In genomic region chr5:132475939-132476852, GRCh38 we compare ENCODE assay signal across 11 cellular contexts. TPM values are rescaled to one million over a fixed set of nuclear protein-coding genes. Genes with fewer than 3 reads are reported as not detected.
DNase-seq lines count a peak whose midpoint lies in the region; ATAC-seq, FAIRE-seq and TF ChIP-seq lines count a peak whose summit lies in the region.
"Had no signal": no experiment of that assay in that cellular context is flagged by ENCODE, and none has a peak within 500 bp of the region (broad histone marks: within the 10 kb centered on the region; RNA-seq: fewer than 3 reads in every experiment).

No MANE protein-coding gene starts in this region.

- peak; percentile 5 for DNase-seq in activated CD4-positive, alpha-beta T cell treated with anti-CD3 and anti-CD28 coated beads for 48 hours
- DNase-seq in activated CD4-positive, alpha-beta T cell treated with anti-CD3 and anti-CD28 coated beads, Interleukin-2, amount 50 U/mL, for 4 hours = no peak
- DNase-seq in activated naive CD8-positive, alpha-beta T cell treated with anti-CD3 and anti-CD28 coated beads for 36 hours = no peak
- DNase-seq in HepG2 (ENCODE audit: low spot score) = peak; percentile 83
- DNase-seq in stomach = peak; percentile 32
- no peak for DNase-seq in NCI-H2081 treated with DMSO at 0.1 percent for 48 hours (lab: John Stamatoyannopoulos, UW)
- DNase-seq: NCI-H187 treated with DMSO at 0.1 percent for 48 hours, PC-3 had no signal

- H3K27me3 ChIP-seq in HepG2 (ENCODE audit: control insufficient read depth in 1 of 2, insufficient read depth in 2 of 2, low read length in 2 of 2) = no peaks in the 10 kb centered on the region
- H3K27me3 ChIP-seq in stomach = no peaks in the 10 kb centered on the region
- H3K27me3 ChIP-seq: ovary had no signal

- peak; percentile 80 for FAIRE-seq in HepG2 (lab: Jason Lieb, UNC)

- peaks cover 8% of the 10 kb centered on the region for H3K27me3 Mint-ChIP-seq in activated naive CD8-positive, alpha-beta T cell treated with anti-CD3 and anti-CD28 coated beads for 36 hours

- no peaks in the 10 kb centered on the region for H3K79me2 ChIP-seq in HepG2 (ENCODE audit: insufficient read depth, low read length)

- no peaks in the 10 kb centered on the region for H4K20me1 ChIP-seq in HepG2 (ENCODE audit: insufficient read depth, low read length)

- 60% methylated on average over 7 of the region's 9 CpGs for WGBS in HepG2 (ENCODE audit: low lambda C conversion rate)
- 77 to 85% (median 80%) methylated on average over 8 to 9 of the region's 9 CpGs for WGBS in stomach, 5 donors

- no peak for TF ChIP-seq CTCF in HepG2 (CRISPR knock-in tag; IDR thresholded peaks at IDR 0.05)
- TF ChIP-seq CTCF in stomach (IDR thresholded peaks at IDR 0.05) = no peak

- CTCF ChIA-PET in HepG2 (lab: Yijun Ruan, JAX; ENCODE audit: low intra/inter-chr PET ratio, low total read pairs) = no interaction called here

- H3K36me3 ChIP-seq in HepG2 (replicated peaks in 1 of 2; ENCODE audit: control insufficient read depth in 1 of 2, insufficient read depth in 2 of 2, low read length in 2 of 2) (no peaks in the 10 kb centered on the region), stomach (peaks cover 0 to 6% (median 2%) of the 10 kb centered on the region in 4 donors)
- H3K36me3 ChIP-seq: ovary had no signal

- H3K27ac ChIP-seq in HepG2 (ENCODE audit: extremely low read length, insufficient read depth, low read length) (peak overlapping the region; percentile 61), stomach (peak overlapping the region; percentile 34 to 73 (median 46))

- no TSS peak for BruUV-seq in HepG2 (replicated peaks; lab: Mats Ljungman, UMichigan)

- peak overlapping the region; percentile 49 for H3K27ac Mint-ChIP-seq in activated naive CD8-positive, alpha-beta T cell treated with anti-CD3 and anti-CD28 coated beads for 36 hours

- peaks cover 75% of the 10 kb centered on the region for H3K4me1 Mint-ChIP-seq in activated naive CD8-positive, alpha-beta T cell treated with anti-CD3 and anti-CD28 coated beads for 36 hours

- peaks cover 10% of the 10 kb centered on the region for H3K36me3 Mint-ChIP-seq in activated naive CD8-positive, alpha-beta T cell treated with anti-CD3 and anti-CD28 coated beads for 36 hours

- peak overlapping the region; percentile 81 for H3K4me2 ChIP-seq in HepG2 (ENCODE audit: low read depth, low read length)

- H3K4me3 ChIP-seq in HepG2 (replicated peaks in 1 of 3; ENCODE audit: insufficient read depth in 1 of 3, low read depth in 2 of 3, low read length in 3 of 3) (peak overlapping the region; percentile 3 to 56 (median 17); a peak in 4 of 6 replicates), stomach (no peak overlapping the region)
- H3K4me3 ChIP-seq: ovary had no signal

- TF ChIP-seq EP300 in HepG2 (IDR thresholded peaks at IDR 0.05; ENCODE audit: low read depth in 2 of 2, low read length in 2 of 2) (0 out of 4 replicates have a peak, but pooled peaks of 1 of the 2 experiments have one; percentile 33), HepG2 (CRISPR knock-in tag; IDR thresholded peaks at IDR 0.05; ENCODE audit: borderline replicate concordance) (no peak), stomach (IDR thresholded peaks at IDR 0.05) (no peak)

- TF ChIP-seq POLR2A in HepG2 (IDR thresholded peaks at IDR 0.05; ENCODE audit: insufficient read depth in 1 of 2, low read depth in 2 of 2, low read length in 2 of 2) = no peak
- TF ChIP-seq POLR2A in stomach (IDR thresholded peaks at IDR 0.05) = no peak

- no peak overlapping the region for H3K4me3 Mint-ChIP-seq in activated naive CD8-positive, alpha-beta T cell treated with anti-CD3 and anti-CD28 coated beads for 36 hours

- ATAC-seq in HepG2 (peak; percentile 83), GM18861 (IDR thresholded peaks at IDR 0.05; ENCODE audit: unreplicated experiment) (no peak), GM19463 (IDR thresholded peaks at IDR 0.05; ENCODE audit: unreplicated experiment) (no peak)
- ATAC-seq: PC-3 had no signal

- intact Hi-C loops in HepG2 (cut with micrococcal nuclease; ENCODE audit: unreplicated experiment) = loop anchor here (2.0 kb wide), 1 partner anchor 21 kb away; no protein-coding TSS in a partner anchor
- intact Hi-C loops in stomach (cut with DNase I; ENCODE audit: low total_unique reads) = no loop called here

- POLR2A ChIA-PET in HepG2 (lab: Yijun Ruan, JAX) = interaction anchor here (0.9 to 7.9 kb wide), 9 partner anchors 9 to 182 kb away, joined by 3 to 99 read pairs (median 3); partner anchors contain the start of genes IRF1 and SLC22A4

- no peak for TF ChIP-seq RAD21 in HepG2 (CRISPR knock-in tag; IDR thresholded peaks at IDR 0.05)

- peak overlapping the region; percentile 26 for H3K9ac ChIP-seq in HepG2 (ENCODE audit: insufficient read depth, low read depth, low read length)

- H3K9me3 ChIP-seq in HepG2 (ENCODE audit: low read length) (no peaks in the 10 kb centered on the region), stomach (no peaks in the 10 kb centered on the region)
- H3K9me3 ChIP-seq: ovary had no signal

- H3K9me3 Mint-ChIP-seq in activated naive CD8-positive, alpha-beta T cell treated with anti-CD3 and anti-CD28 coated beads for 36 hours = no peaks in the 10 kb centered on the region

- H2AFZ ChIP-seq in HepG2 (ENCODE audit: low read length) = no peak overlapping the region

- peaks cover 54% of the 10 kb centered on the region for H3K4me1 ChIP-seq in HepG2 (ENCODE audit: insufficient read depth, low read length)
- H3K4me1 ChIP-seq in stomach = peaks cover 37 to 78% (median 49%) of the 10 kb centered on the region in 4 donors

- in situ Hi-C loops in HepG2 (cut with HindIII; ENCODE audit: extremely low pct_ligation_motif_present, low pct_unique_long_range_greater_than_20kb) = no loop called here

TF ChIP-seq in HepG2, 621 proteins besides CTCF, POLR2A, EP300 and RAD21 (continues in another document):
- TF ChIP-seq SMC3 (IDR thresholded peaks at IDR 0.05; ENCODE audit: low read length) = no peak
- TF ChIP-seq ZBTB8A (CRISPR knock-in tag; IDR thresholded peaks at IDR 0.05; ENCODE audit: borderline replicate concordance, low read depth) = no peak
- TF ChIP-seq MYNN (CRISPR knock-in tag; IDR thresholded peaks at IDR 0.05; ENCODE audit: low read depth) = no peak
- no peak for TF ChIP-seq FOXJ3 (CRISPR knock-in tag; IDR thresholded peaks at IDR 0.05; ENCODE audit: borderline replicate concordance)
- no peak for TF ChIP-seq CHCHD3 (CRISPR knock-in tag; IDR thresholded peaks at IDR 0.05)
- TF ChIP-seq, protein P1, sequence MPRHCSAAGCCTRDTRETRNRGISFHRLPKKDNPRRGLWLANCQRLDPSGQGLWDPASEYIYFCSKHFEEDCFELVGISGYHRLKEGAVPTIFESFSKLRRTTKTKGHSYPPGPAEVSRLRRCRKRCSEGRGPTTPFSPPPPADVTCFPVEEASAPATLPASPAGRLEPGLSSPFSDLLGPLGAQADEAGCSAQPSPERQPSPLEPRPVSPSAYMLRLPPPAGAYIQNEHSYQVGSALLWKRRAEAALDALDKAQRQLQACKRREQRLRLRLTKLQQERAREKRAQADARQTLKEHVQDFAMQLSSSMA (CRISPR knock-in tag; IDR thresholded peaks at IDR 0.05) = no peak
- TF ChIP-seq TP53 (CRISPR knock-in tag; conservative IDR thresholded peaks at IDR 0.05) = no peak
- no peak for TF ChIP-seq SOX6 (IDR thresholded peaks at IDR 0.05)
- no peak; the same call in 1 of the 2 replicates for TF ChIP-seq SOX6 (CRISPR knock-in tag; IDR thresholded peaks at IDR 0.05)
- no peak for TF ChIP-seq ZBTB39 (CRISPR knock-in tag; IDR thresholded peaks at IDR 0.05)
- no peak for TF ChIP-seq ZFP36L1 (CRISPR knock-in tag; IDR thresholded peaks at IDR 0.05)

RNA-seq across cellular contexts. Expression of gene IRF1, which starts 14.4 kb away (rescaled TPM):
- 100 to 1,000 TPM; 228 to 232 TPM for total RNA-seq in activated naive CD8-positive, alpha-beta T cell treated with anti-CD3 and anti-CD28 coated beads for 36 hours
- total RNA-seq in HepG2 (2016; rRNA removed; fragmentation: Illumina TruSeq; extraction: Trizol) (5.8 and 8.8 TPM in 2 replicates), stomach (100 to 1,000 TPM in 2 of 5 donors, 10 to 100 TPM in 3; 18.0 to 256 (median 91.5) TPM)
- total RNA-seq in HepG2 (2016; cell fraction: cytosol; rRNA removed; fragmentation: Illumina TruSeq; extraction: Trizol; ENCODE audit: low read depth) = 1.2 and 1.9 TPM in 2 replicates
- 4.4 and 10.1 TPM in 2 replicates for total RNA-seq in HepG2 (2016; cell fraction: insoluble cytoplasmic fraction; rRNA removed; fragmentation: Illumina TruSeq; extraction: Trizol)
- 2.5 and 3.3 TPM in 2 replicates for total RNA-seq in HepG2 (2016; cell fraction: membrane; rRNA removed; fragmentation: Illumina TruSeq; extraction: Trizol)
- total RNA-seq in HepG2 (2016; cell fraction: nucleus; rRNA removed; fragmentation: Illumina TruSeq; extraction: Trizol) = 14.5 and 19.2 TPM in 2 replicates
- polyA plus RNA-seq in HepG2 (2011; rRNA removed) (4.1 and 4.4 TPM in 2 replicates), stomach (10 to 100 TPM; 17.1 to 80.2 (median 49.1) TPM)
- polyA plus RNA-seq in HepG2 (2011; cell fraction: cytosol; rRNA removed) = 4.7 and 4.8 TPM in 2 replicates
- polyA plus RNA-seq in HepG2 (2011; cell fraction: nucleus; rRNA removed) = 10.1 and 10.8 TPM in 2 replicates
- polyA plus RNA-seq in HepG2 (2012) = 3.4 and 4.0 TPM in 2 replicates
- 0.75 and 0.77 TPM in 2 replicates for polyA plus RNA-seq in HepG2 (2016; cell fraction: cytosol; fragmentation: Illumina TruSeq; extraction: Trizol; ENCODE audit: low read depth)
- 5.3 and 6.8 TPM in 2 replicates for polyA plus RNA-seq in HepG2 (2016; cell fraction: insoluble cytoplasmic fraction; fragmentation: Illumina TruSeq; extraction: Trizol; ENCODE audit: low read depth)
- polyA plus RNA-seq in HepG2 (2016; cell fraction: membrane; fragmentation: Illumina TruSeq; extraction: Trizol; ENCODE audit: low read depth) = 0.80 and 1.4 TPM in 2 replicates
- 8.7 and 9.9 TPM in 2 replicates for polyA plus RNA-seq in HepG2 (2016; cell fraction: nucleus; fragmentation: Illumina TruSeq; extraction: Trizol; ENCODE audit: insufficient read depth, low read depth)
- polyA minus RNA-seq in HepG2 (2011; rRNA and poly(A)+ RNA removed; ENCODE audit: low replicate concordance) = 24.0 and 36.4 TPM in 2 replicates
- polyA minus RNA-seq in HepG2 (2011; cell fraction: cytosol; rRNA and poly(A)+ RNA removed) = 4.7 and 7.5 TPM in 2 replicates
- 28.5 and 37.7 TPM in 2 replicates for polyA minus RNA-seq in HepG2 (2011; cell fraction: nucleus; rRNA and poly(A)+ RNA removed)

Comparison
In these comparisons a context has a peak if more than half of its experiments do, and no peak if none do; other contexts are left out.
1. DNase-seq: peak in activated CD4-positive, alpha-beta T cell treated with anti-CD3 and anti-CD28 coated beads for 48 hours (single experiment), HepG2 (single experiment) and stomach (single experiment); none in activated CD4-positive, alpha-beta T cell treated with anti-CD3 and anti-CD28 coated beads, Interleukin-2, amount 50 U/mL, for 4 hours (0 of 2), activated naive CD8-positive, alpha-beta T cell treated with anti-CD3 and anti-CD28 coated beads for 36 hours (single experiment) and NCI-H2081 treated with DMSO at 0.1 percent for 48 hours (single experiment).
2. H3K4me3 ChIP-seq: peak in HepG2 (3 of 3); none in stomach (0 of 4).